ENCODE assay signal across 8 cellular contexts in genomic region chr19:44304659-44305193, GRCh38. TPM values are rescaled to one million over a fixed set of nuclear protein-coding genes. Genes with fewer than 3 reads are reported as not detected.
DNase-seq lines count a peak whose midpoint lies in the region; ATAC-seq and TF ChIP-seq lines count a peak whose summit lies in the region.

Gene ZNF235, minus strand, starts transcription at chr19:44305025. Its CDS starts 1,621 bp downstream, at chr19:44303404.

- H3K4me1 ChIP-seq in HUES64 (ENCODE audit: insufficient read depth, low read length) (peaks cover 7% of the 10 kb centered on the region; the same call in 1 of the 2 replicates), OCI-LY7 (ENCODE audit: insufficient read depth, low read length, poor library complexity, severe bottlenecking) (peaks cover 8% of the 10 kb centered on the region)

- DNase-seq in Caki2 (ENCODE audit: low read depth) (peak; percentile 91), OCI-LY7 (ENCODE audit: low spot score) (peak; percentile 92), activated T-cell treated with anti-CD3 and anti-CD28 coated beads for 48 hours (ENCODE audit: low read depth) (peak; percentile 67), erythroblast (lab: John Stamatoyannopoulos, UW) (peak; percentile 91 to 92), mucosa of gallbladder (ENCODE audit: low spot score) (peak; percentile 93)
- DNase-seq in stimulated activated CD8-positive, alpha-beta memory T cell treated with anti-CD3 and anti-CD28 coated beads, Interleukin-4, amount 100 ng/mL, for 24 hours (ENCODE audit: low read depth), result peak; percentile 68

- no TSS peak for BruUV-seq in OCI-LY7 (replicated peaks; lab: Mats Ljungman, UMichigan)

- WGBS in HUES64, result under 1% methylated on average over 31 of the region's 31 CpGs

- CTCF ChIA-PET in OCI-LY7 (lab: Charles Lee; ENCODE audit: unreplicated experiment), result no interaction called here

- H3K79me2 ChIP-seq in OCI-LY7 (ENCODE audit: insufficient read depth, low read depth, low read length), result no peaks in the 10 kb centered on the region; the same call in 1 of the 2 replicates

- H3K4me3 ChIP-seq in HUES64 (ENCODE audit: low read length), result peak within 1 kb of the TSS; percentile 85
- peak within 1 kb of the TSS; percentile 91 for H3K4me3 ChIP-seq in OCI-LY7 (ENCODE audit: low read depth, low read length, poor library complexity, severe bottlenecking)

- no peaks in the 10 kb centered on the region for H4K20me1 ChIP-seq in OCI-LY7 (ENCODE audit: insufficient read depth, low read length)

- peak; percentile 59 for TF ChIP-seq POLR2A in erythroblast (IDR thresholded peaks at IDR 0.05; ENCODE audit: low read length)

- H3K36me3 ChIP-seq in HUES64 (ENCODE audit: insufficient read depth, low read length), result peaks cover 14% of the 10 kb centered on the region
- no peaks in the 10 kb centered on the region; the same call in 1 of the 2 replicates for H3K36me3 ChIP-seq in OCI-LY7 (ENCODE audit: insufficient read depth, low read length)

- peak within 1 kb of the TSS; percentile 93 for H3K4me2 ChIP-seq in OCI-LY7 (ENCODE audit: low read length)

- TF ChIP-seq CTCF in OCI-LY7 (conservative IDR thresholded peaks at IDR 0.05; ENCODE audit: low read length), result no peak

- in situ Hi-C loops in Caki2 (cut with HindIII; ENCODE audit: low pct_unique_long_range_greater_than_20kb, low sequenced_read_pairs), result no loop called here

- intact Hi-C loops in OCI-LY7 (cut with micrococcal nuclease; ENCODE audit: unreplicated experiment), result loop anchor here (1.0 kb wide), 1 partner anchor 191 kb away; the partner anchor contains the start of gene ZNF225

- H3K27me3 ChIP-seq in HUES64 (ENCODE audit: insufficient read depth, low read length), result no peaks in the 10 kb centered on the region

- peak; percentile 87 for ATAC-seq in GM21390 (IDR thresholded peaks at IDR 0.05; ENCODE audit: unreplicated experiment)

- H3K9me3 ChIP-seq in HUES64 (ENCODE audit: insufficient read depth, low read depth, low read length), result peaks cover 10% of the 10 kb centered on the region; the same call in 1 of the 2 replicates
- H3K9me3 ChIP-seq in OCI-LY7 (ENCODE audit: low read length), result no peaks in the 10 kb centered on the region

- H2AFZ ChIP-seq in OCI-LY7 (ENCODE audit: low read length), result peak within 1 kb of the TSS; percentile 94

- POLR2A ChIA-PET in OCI-LY7 (lab: Charles Lee), result interaction anchor here (0.7 to 1.8 kb wide), 4 partner anchors 9 to 210 kb away, joined by 3 to 4 read pairs (median 3); partner anchors contain the start of gene ZNF224

- H3K9me2 ChIP-seq in OCI-LY7 (ENCODE audit: insufficient read depth, low read length), result no peaks in the 10 kb centered on the region

- H3K9ac ChIP-seq in HUES64 (ENCODE audit: low read depth, low read length), result peak within 1 kb of the TSS; percentile 75

- no peak within 1 kb of the TSS; the same call in 1 of the 2 replicates for H3K27ac ChIP-seq in HUES64 (ENCODE audit: low read depth, low read length)
- H3K27ac ChIP-seq in OCI-LY7 (ENCODE audit: low read depth, low read length, poor library complexity, severe bottlenecking), result no peak within 1 kb of the TSS

RNA-seq across cellular contexts. Expression of gene ZNF235, which starts in this region (rescaled TPM):
- 0.84 and 1.3 TPM in 2 replicates for total RNA-seq in Caki2 (2014; rRNA removed; shearing (Covaris generic); ENCODE audit: low replicate concordance)
- polyA plus RNA-seq in HUES64 (2013, experiment 1 of 2), result 3.1 TPM
- 3.0 TPM for polyA plus RNA-seq in HUES64 (2013, experiment 2 of 2)
- total RNA-seq in OCI-LY7 (2014; rRNA removed; shearing (Covaris generic)), result 5.1 and 7.7 TPM in 2 replicates
- total RNA-seq in OCI-LY7 (2022), result 6.5 and 7.4 TPM in 2 replicates
- 6.8 TPM for total RNA-seq in mucosa of gallbladder
